ENCODE assay signal across 12 cellular contexts in genomic region chr5:55897905-55898304, GRCh38. TPM values are rescaled to one million over a fixed set of nuclear protein-coding genes. Genes with fewer than 3 reads are reported as not detected.
A peak's percentile ranks its signal among the peaks of the same experiment; 100 is the strongest.
DNase-seq lines count a peak whose midpoint lies in the region; ATAC-seq and TF ChIP-seq lines count a peak whose summit lies in the region.
"Had no signal": no experiment of that assay in that cellular context is flagged by ENCODE, and none has a peak within 500 bp of the region (broad histone marks: within the 10 kb centered on the region; RNA-seq: fewer than 3 reads in every experiment).

No MANE protein-coding gene starts in this region.

- H3K4me3 Mint-ChIP-seq in CD14-positive monocyte, result no peak overlapping the region

- H3K36me3 Mint-ChIP-seq in CD14-positive monocyte, result peaks cover 16 to 21% of the 10 kb centered on the region in 2 donors

- intact Hi-C loops in CD14-positive monocyte (cut with micrococcal nuclease), result no loop called here

- peak; percentile 97 for DNase-seq in GM04503 (ENCODE audit: low read depth)
- DNase-seq in SJSA1 (ENCODE audit: low read depth in 1 of 2, low spot score in 2 of 2), result peak; percentile 82 to 84
- DNase-seq in epithelial cell of esophagus (ENCODE audit: low read depth), result peak; percentile 48
- peak; percentile 11 for DNase-seq in smooth muscle cell (lab: John Stamatoyannopoulos, UW; ENCODE audit: unreplicated experiment)
- DNase-seq in CD14-positive monocyte (ENCODE audit: low spot score), result no peak
- DNase-seq in NCI-H2196 treated with DMSO at 0.1 percent for 48 hours (lab: John Stamatoyannopoulos, UW; ENCODE audit: unreplicated experiment), result no peak
- DNase-seq in NCI-H146 (lab: John Stamatoyannopoulos, UW), result no peak
- DNase-seq: KBM-7, RPMI8226 had no signal

- H3K4me2 ChIP-seq in smooth muscle cell, result peak overlapping the region; percentile 51

- no peak for TF ChIP-seq CTCF in epithelial cell of esophagus (IDR thresholded peaks at IDR 0.05; ENCODE audit: insufficient read depth, low read depth, low read length, missing control alignments)
- no peak for TF ChIP-seq CTCF in smooth muscle cell (IDR thresholded peaks at IDR 0.05; ENCODE audit: borderline replicate concordance, insufficient read depth, poor library complexity, severe bottlenecking)
- TF ChIP-seq CTCF in CD14-positive monocyte (IDR thresholded peaks at IDR 0.05), result no peak

- H3K27me3 ChIP-seq in SJSA1 (replicated peaks), result no peaks in the 10 kb centered on the region
- no peaks in the 10 kb centered on the region for H3K27me3 ChIP-seq in smooth muscle cell (ENCODE audit: low read depth)

- no peaks in the 10 kb centered on the region for H4K20me1 ChIP-seq in smooth muscle cell (ENCODE audit: low read depth)

- H3K27ac ChIP-seq in SJSA1 (peak overlapping the region; percentile 20; the same call in 1 of the 2 replicates), smooth muscle cell (ENCODE audit: low read depth) (peak overlapping the region; percentile 71)

- H3K9me3 ChIP-seq in SJSA1 (replicated peaks) (no peaks in the 10 kb centered on the region), smooth muscle cell (replicated peaks; ENCODE audit: low read depth) (no peaks in the 10 kb centered on the region)

- peaks cover 0 to 2% (median 0%) of the 10 kb centered on the region in 3 donors for H3K27me3 Mint-ChIP-seq in CD14-positive monocyte (ENCODE audit: low read depth in 3 of 3)

- no peaks in the 10 kb centered on the region for H3K79me2 ChIP-seq in smooth muscle cell (ENCODE audit: low read depth)

- WGBS in smooth muscle cell (ENCODE audit: low lambda C conversion rate), result 14% methylated on average over 14 of the region's 14 CpGs

- no peak overlapping the region for H3K4me3 ChIP-seq in SJSA1
- H3K4me3 ChIP-seq in epithelial cell of esophagus (ENCODE audit: low read length), result no peak overlapping the region
- no peak overlapping the region for H3K4me3 ChIP-seq in smooth muscle cell

- no peak overlapping the region for H3K9ac ChIP-seq in smooth muscle cell (ENCODE audit: low read depth)

- H3K36me3 ChIP-seq in SJSA1 (no peaks in the 10 kb centered on the region), smooth muscle cell (ENCODE audit: low read depth) (no peaks in the 10 kb centered on the region)

- H3F3A ChIP-seq in smooth muscle cell (ENCODE audit: low read depth), result peaks cover 19% of the 10 kb centered on the region

- no peak for ATAC-seq in HG03571 (IDR thresholded peaks at IDR 0.05; ENCODE audit: unreplicated experiment)
- ATAC-seq: HCT116 had no signal

- no peak overlapping the region for H2AFZ ChIP-seq in smooth muscle cell (ENCODE audit: low read depth)

- peaks cover 15% of the 10 kb centered on the region for H3K4me1 Mint-ChIP-seq in CD14-positive monocyte

- peaks cover 0 to 2% (median 0%) of the 10 kb centered on the region in 7 donors for H3K9me3 Mint-ChIP-seq in CD14-positive monocyte

- peak overlapping the region in 1 of 7 donors; percentile 39 for H3K27ac Mint-ChIP-seq in CD14-positive monocyte

- H3K4me1 ChIP-seq in SJSA1 (replicated peaks), result peaks cover 37% of the 10 kb centered on the region
- no peaks in the 10 kb centered on the region for H3K4me1 ChIP-seq in smooth muscle cell (ENCODE audit: low read depth)

RNA-seq across cellular contexts. Expression of gene IL31RA, which starts 46.7 kb away (rescaled TPM):
- 6.8 and 8.9 TPM in 2 replicates for total RNA-seq in SJSA1 (2014; rRNA removed; shearing (Covaris generic))
- total RNA-seq in smooth muscle cell, result 2.2 TPM in 2 replicates
- polyA plus RNA-seq in smooth muscle cell (0.63 and 0.67 TPM in 2 replicates), CD14-positive monocyte (1 to 10 TPM in 1 of 2 donors, under 1 TPM in 1; 0.52 to 1.3 TPM)
- total RNA-seq: liver had no signal
- polyA plus RNA-seq: liver had no signal

Comparison
In these comparisons a context has a peak if more than half of its experiments do, and no peak if none do; other contexts are left out.
1. DNase-seq: peak in GM04503 (single experiment), SJSA1 (2 of 2), epithelial cell of esophagus (single experiment) and smooth muscle cell (single experiment); none in CD14-positive monocyte (single experiment), NCI-H2196 treated with DMSO at 0.1 percent for 48 hours (single experiment) and NCI-H146 (single experiment).